9 cellular contexts compared by ENCODE assay signal in genomic region chr1:6466023-6466422, GRCh38. TPM values are rescaled to one million over a fixed set of nuclear protein-coding genes. Genes with fewer than 3 reads are reported as not detected.
DNase-seq lines count a peak whose midpoint lies in the region; ATAC-seq, FAIRE-seq and TF ChIP-seq lines count a peak whose summit lies in the region.
"Had no signal": no experiment of that assay in that cellular context is flagged by ENCODE, and none has a peak within 500 bp of the region (broad histone marks: within the 10 kb centered on the region; RNA-seq: fewer than 3 reads in every experiment).

Gene TNFRSF25, minus strand, starts transcription at chr1:6466173. Its CDS starts 66 bp downstream, at chr1:6466107.

- no peak for TF ChIP-seq POLR2A in Peyer's patch (IDR thresholded peaks at IDR 0.05)
- no peak for TF ChIP-seq POLR2A in H54 (IDR thresholded peaks at IDR 0.05; ENCODE audit: low read depth, low read length)

- DNase-seq in Peyer's patch (no peak), H54 (ENCODE audit: insufficient read length, low spot score) (no peak), GDM1 (lab: John Stamatoyannopoulos, UW) (no peak), HFFc6 (no peak)
- peak; percentile 44 to 48 for DNase-seq in activated T-helper 1 cell treated with anti-CD3 and anti-CD28 coated beads, Interleukin-2, amount 50 U/mL, for 16 hours (ENCODE audit: low read depth in 1 of 2, low spot score in 1 of 2)
- DNase-seq in stimulated activated effector memory CD8-positive, alpha-beta T cell treated with anti-CD3 and anti-CD28 coated beads, Interleukin-12 subunit alpha, Interleukin-12 subunit beta, amount 100 ng/mL, for 72 hours (ENCODE audit: low spot score in 2 of 2), result peak in 1 of 2 donors; percentile 75

- peak within 1 kb of the TSS; percentile 30 to 51 (median 41) for H3K4me3 ChIP-seq in Peyer's patch
- peak within 1 kb of the TSS; percentile 43; the same call in 1 of the 2 replicates for H3K4me3 ChIP-seq in iPS-20b (ENCODE audit: low read length)

- no peaks in the 10 kb centered on the region for H3K9me3 Mint-ChIP-seq in stimulated activated effector memory CD8-positive, alpha-beta T cell treated with anti-CD3 and anti-CD28 coated beads, Interleukin-12 subunit alpha, Interleukin-12 subunit beta, amount 100 ng/mL, for 72 hours
- H3K9me3 Mint-ChIP-seq in HFFc6, result no peaks in the 10 kb centered on the region

- H3K27me3 ChIP-seq in Peyer's patch, result no peaks in the 10 kb centered on the region
- peaks cover 17% of the 10 kb centered on the region; the same call in 1 of the 2 replicates for H3K27me3 ChIP-seq in iPS-20b (ENCODE audit: insufficient read depth, low read length)

- peak within 1 kb of the TSS; percentile 92 for H3K27ac Mint-ChIP-seq in stimulated activated effector memory CD8-positive, alpha-beta T cell treated with anti-CD3 and anti-CD28 coated beads, Interleukin-12 subunit alpha, Interleukin-12 subunit beta, amount 100 ng/mL, for 72 hours
- no peak within 1 kb of the TSS for H3K27ac Mint-ChIP-seq in HFFc6

- peak within 1 kb of the TSS; percentile 97 for H3K4me3 Mint-ChIP-seq in stimulated activated effector memory CD8-positive, alpha-beta T cell treated with anti-CD3 and anti-CD28 coated beads, Interleukin-12 subunit alpha, Interleukin-12 subunit beta, amount 100 ng/mL, for 72 hours
- H3K4me3 Mint-ChIP-seq in HFFc6, result no peak within 1 kb of the TSS

- H3K27ac ChIP-seq in Peyer's patch (peak within 1 kb of the TSS; percentile 30 to 70 (median 42)), iPS-20b (ENCODE audit: low read length) (no peak within 1 kb of the TSS)

- FAIRE-seq in H54 (lab: Jason Lieb, UNC), result no peak
- FAIRE-seq: GM18507 had no signal

- H3K4me1 ChIP-seq in Peyer's patch, result peaks cover 0 to 25% (median 2%) of the 10 kb centered on the region in 4 donors
- H3K4me1 ChIP-seq in iPS-20b (ENCODE audit: insufficient read depth, low read length), result no peaks in the 10 kb centered on the region; the same call in 1 of the 2 replicates

- peak; percentile 72 for ATAC-seq in stimulated activated effector memory CD8-positive, alpha-beta T cell treated with anti-CD3 and anti-CD28 coated beads, Interleukin-12 subunit alpha, Interleukin-12 subunit beta, amount 100 ng/mL, for 72 hours
- ATAC-seq in GM18498 (IDR thresholded peaks at IDR 0.05; ENCODE audit: unreplicated experiment), result no peak

- TF ChIP-seq CTCF in Peyer's patch (IDR thresholded peaks at IDR 0.05) (no peak), HFFc6 (IDR thresholded peaks at IDR 0.05) (no peak)

- peaks cover 4% of the 10 kb centered on the region; the same call in 1 of the 2 replicates for H3K27me3 Mint-ChIP-seq in HFFc6 (ENCODE audit: insufficient read depth)

- H3K36me3 Mint-ChIP-seq in stimulated activated effector memory CD8-positive, alpha-beta T cell treated with anti-CD3 and anti-CD28 coated beads, Interleukin-12 subunit alpha, Interleukin-12 subunit beta, amount 100 ng/mL, for 72 hours, result peaks cover 38% of the 10 kb centered on the region
- peaks cover 7% of the 10 kb centered on the region for H3K36me3 Mint-ChIP-seq in HFFc6 (ENCODE audit: low read depth)

- H3K9me3 ChIP-seq in Peyer's patch, result no peaks in the 10 kb centered on the region
- H3K9me3 ChIP-seq in iPS-20b (ENCODE audit: insufficient read depth, low read depth, low read length), result no peaks in the 10 kb centered on the region

- no peak within 1 kb of the TSS for H3K9ac ChIP-seq in iPS-20b (ENCODE audit: low read depth, low read length)

- H3K36me3 ChIP-seq in Peyer's patch (peaks cover 0 to 40% (median 0%) of the 10 kb centered on the region in 3 donors), iPS-20b (ENCODE audit: insufficient read depth, low read depth, low read length) (peaks cover 23% of the 10 kb centered on the region)

- H3K4me1 Mint-ChIP-seq in stimulated activated effector memory CD8-positive, alpha-beta T cell treated with anti-CD3 and anti-CD28 coated beads, Interleukin-12 subunit alpha, Interleukin-12 subunit beta, amount 100 ng/mL, for 72 hours, result peaks cover 43% of the 10 kb centered on the region
- H3K4me1 Mint-ChIP-seq in HFFc6 (ENCODE audit: low read depth), result no peaks in the 10 kb centered on the region

RNA-seq across cellular contexts. Expression of gene TNFRSF25, which starts in this region (rescaled TPM):
- 10 to 100 TPM; 31.0 to 88.4 (median 61.5) TPM for total RNA-seq in Peyer's patch
- total RNA-seq in HFFc6 (2021; fragmentation: NEBNext Ultra II Directional; extraction: Animal tissue kit (Norgen Biotek cat#: 25700)), result 1 to 10 TPM; 1.8 to 3.2 (median 2.7) TPM

Comparison
In these comparisons a context has a peak if more than half of its experiments do, and no peak if none do; other contexts are left out.
1. RNA of gene TNFRSF25 (total RNA-seq): 31.0 to 88.4 TPM in Peyer's patch; 1.8 to 3.2 TPM in HFFc6; every median in the first group is over 4 times any median in the second.
2. DNase-seq: peak in activated T-helper 1 cell treated with anti-CD3 and anti-CD28 coated beads, Interleukin-2, amount 50 U/mL, for 16 hours (2 of 2); none in Peyer's patch (0 of 3), H54 (single experiment), GDM1 (single experiment) and HFFc6 (single experiment).